10 cellular contexts compared by ENCODE assay signal in the genomic region with DNA sequence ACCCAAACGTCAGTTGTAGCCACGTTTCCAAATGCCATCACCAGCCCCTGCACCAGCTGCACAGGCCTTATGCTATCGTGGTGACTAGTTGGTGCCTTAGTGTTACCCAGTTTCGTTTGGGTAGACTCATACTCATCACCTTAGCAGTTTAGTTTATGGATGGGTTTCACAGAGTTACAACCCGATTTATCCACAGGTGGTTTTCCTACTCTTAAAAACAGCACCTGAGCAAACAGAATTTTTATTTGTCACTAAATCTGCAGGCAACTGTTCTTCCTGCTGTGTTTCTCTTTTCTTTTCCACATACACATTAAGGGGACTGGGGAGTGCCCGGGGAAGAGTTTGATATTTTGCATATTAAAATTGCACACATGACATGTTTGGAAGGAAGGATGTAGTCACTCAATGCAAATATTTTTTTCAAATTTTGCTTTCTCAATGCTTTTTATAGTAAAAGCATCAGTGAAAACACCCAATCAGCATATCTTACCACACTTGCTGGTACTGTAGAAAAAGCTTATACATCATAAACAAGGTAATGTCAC. TPM values are rescaled to one million over a fixed set of nuclear protein-coding genes. Genes with fewer than 3 reads are reported as not detected.
DNase-seq lines count a peak whose midpoint lies in the region; ATAC-seq, FAIRE-seq and TF ChIP-seq lines count a peak whose summit lies in the region.
"Had no signal": no experiment of that assay in that cellular context is flagged by ENCODE, and none has a peak within 500 bp of the region (broad histone marks: within the 10 kb centered on the region; RNA-seq: fewer than 3 reads in every experiment).

No MANE protein-coding gene starts in this region.

- no peak for TF ChIP-seq CTCF in K562 (IDR thresholded peaks at IDR 0.05 in 2 of 3, conservative IDR thresholded peaks at IDR 0.05 in 1 of 3; ENCODE audit: insufficient read depth in 2 of 3, low read depth in 1 of 3, low read length in 3 of 3)
- no peak for TF ChIP-seq CTCF in omental fat pad (IDR thresholded peaks at IDR 0.05)
- TF ChIP-seq CTCF in MCF 10A (IDR thresholded peaks at IDR 0.05; ENCODE audit: unreplicated experiment) = no peak

- H3K27me3 Mint-ChIP-seq in MCF 10A (ENCODE audit: insufficient read depth, unreplicated experiment) = no peaks in the 10 kb centered on the region

- no peaks in the 10 kb centered on the region for H3K4me1 ChIP-seq in K562 (replicated peaks in 1 of 2; ENCODE audit: control insufficient read depth in 2 of 2, insufficient read depth in 2 of 2, low read length in 2 of 2)
- H3K4me1 ChIP-seq: right atrium auricular region had no signal

- no peak overlapping the region for H3K9ac ChIP-seq in K562 (ENCODE audit: insufficient read depth in 1 of 2, low read depth in 2 of 2, low read length in 2 of 2)

- H3K4me3 ChIP-seq in K562 = no peak overlapping the region
- H3K4me3 ChIP-seq: right atrium auricular region had no signal

- H3K4me1 Mint-ChIP-seq in MCF 10A (ENCODE audit: insufficient read depth, unreplicated experiment) = no peaks in the 10 kb centered on the region

- DNase-seq in K562 (ENCODE audit: extremely low read depth in 1 of 4, low spot score in 3 of 4) (no peak), DMS79 treated with DMSO at 0.1 percent for 48 hours (lab: John Stamatoyannopoulos, UW) (no peak), omental fat pad (ENCODE audit: low spot score) (no peak), MCF 10A (ENCODE audit: unreplicated experiment) (no peak), iPS-NIHi7 (ENCODE audit: extremely low spot score) (no peak)
- DNase-seq: central memory CD4-positive, alpha-beta T cell had no signal

- H3K36me3 ChIP-seq in K562 (ENCODE audit: control insufficient read depth, insufficient read depth, low read length) = peaks cover 97% of the 10 kb centered on the region

- H3K9me3 ChIP-seq in K562 (replicated peaks; ENCODE audit: control insufficient read depth, insufficient read depth, low read depth, low read length) = no peaks in the 10 kb centered on the region
- H3K9me3 ChIP-seq: right atrium auricular region had no signal

- FAIRE-seq in K562 (lab: Jason Lieb, UNC) = no peak

- H4K20me1 ChIP-seq in K562 (replicated peaks; ENCODE audit: control insufficient read depth, insufficient read depth, low read length) = no peaks in the 10 kb centered on the region

- no peaks in the 10 kb centered on the region for H3K27me3 ChIP-seq in K562 (ENCODE audit: control insufficient read depth in 2 of 2, insufficient read depth in 2 of 2, low read length in 2 of 2)
- H3K27me3 ChIP-seq: right atrium auricular region had no signal

- no peak for TF ChIP-seq RAD21 in K562 (CRISPR knock-in tag; conservative IDR thresholded peaks at IDR 0.05 in 1 of 2, IDR thresholded peaks at IDR 0.05 in 1 of 2)

- no peak overlapping the region for H3K27ac ChIP-seq in K562 (ENCODE audit: extremely low read depth, low read depth, low read length)
- H3K27ac ChIP-seq: right atrium auricular region had no signal

- TF ChIP-seq EP300 in K562 (IDR thresholded peaks at IDR 0.05; ENCODE audit: low read length) = no peak

- no peaks in the 10 kb centered on the region for H3K79me2 ChIP-seq in K562 (ENCODE audit: control insufficient read depth, insufficient read depth, low read length)

- H2AFZ ChIP-seq in K562 (ENCODE audit: low read depth, low read length) = no peak overlapping the region

- in situ Hi-C loops in K562 (cut with MboI) = no loop called here

- CTCF ChIA-PET in K562 (lab: Yijun Ruan, JAX; ENCODE audit: low intra/inter-chr PET ratio) = no interaction called here
- CTCF ChIA-PET in MCF 10A (lab: Yijun Ruan, JAX) = interaction anchor here (1.0 kb wide), 1 partner anchor 13 kb away, joined by 4 read pairs; no protein-coding TSS in a partner anchor

- BruUV-seq in K562 (replicated peaks; lab: Mats Ljungman, UMichigan) = no TSS peak
- BruUV-seq in MCF 10A (replicated peaks; lab: Mats Ljungman, UMichigan) = no TSS peak

- no peak overlapping the region for H3K27ac Mint-ChIP-seq in MCF 10A (ENCODE audit: low read depth, unreplicated experiment)

- no peak overlapping the region for H3K4me2 ChIP-seq in K562 (ENCODE audit: insufficient read depth, low read length)

- H3K9me3 Mint-ChIP-seq in MCF 10A (ENCODE audit: unreplicated experiment) = no peaks in the 10 kb centered on the region

- TF ChIP-seq POLR2A in GM18505 (IDR thresholded peaks at IDR 0.05; ENCODE audit: borderline replicate concordance, extremely low read depth, insufficient read depth, insufficient read length) (no peak), K562 (conservative IDR thresholded peaks at IDR 0.05) (no peak)

- peaks cover 100% of the 10 kb centered on the region for H3K36me3 Mint-ChIP-seq in MCF 10A (ENCODE audit: insufficient read depth, unreplicated experiment)

- POLR2A ChIA-PET in K562 (lab: Yijun Ruan, JAX) (interaction anchor here (0.6 to 1.4 kb wide), 3 partner anchors 9 to 24 kb away, joined by 3 to 4 read pairs (median 3); no protein-coding TSS in a partner anchor), MCF 10A (lab: Yijun Ruan, JAX) (no interaction called here)

- ATAC-seq in GM18505 (IDR thresholded peaks at IDR 0.05; ENCODE audit: unreplicated experiment) (peak; percentile 34), GM21447 (IDR thresholded peaks at IDR 0.05; ENCODE audit: unreplicated experiment) (peak; percentile 32), HG03565 (IDR thresholded peaks at IDR 0.05; ENCODE audit: unreplicated experiment) (peak; percentile 25), K562 (no peak), omental fat pad (ENCODE audit: low FRiP score) (no peak)

- intact Hi-C loops in K562 (cut with micrococcal nuclease) = no loop called here
- intact Hi-C loops in MCF 10A (cut with micrococcal nuclease) = no loop called here

- WGBS in K562 (ENCODE audit: insufficient coverage, low coverage, missing lambda C conversion rate) = 86% methylated on average over 6 of the region's 6 CpGs

- H3K9me1 ChIP-seq in K562 (ENCODE audit: control insufficient read depth, insufficient read depth, low read length) = no peaks in the 10 kb centered on the region

- H3K4me3 Mint-ChIP-seq in MCF 10A (ENCODE audit: unreplicated experiment) = no peak overlapping the region

TF ChIP-seq in K562, 482 proteins besides CTCF, POLR2A, EP300 and RAD21:
- no peak for TF ChIP-seq SIX5 (IDR thresholded peaks at IDR 0.05; ENCODE audit: borderline replicate concordance in 1 of 2, insufficient read depth in 1 of 2, low read depth in 1 of 2, low read length in 2 of 2)
- TF ChIP-seq FUS (optimal IDR thresholded peaks at IDR 0.05; ENCODE audit: low read depth, low read length) = no peak
- peak; percentile 31; the same call in 1 of the 2 replicates for TF ChIP-seq C11orf30 (IDR thresholded peaks at IDR 0.05; ENCODE audit: low read depth)
- peak; percentile 45; the same call in 1 of the 2 replicates for TF ChIP-seq ZNF316 (IDR thresholded peaks at IDR 0.05)
- TF ChIP-seq SIRT6 (IDR thresholded peaks at IDR 0.05; ENCODE audit: low read depth, low read length) = no peak

RNA-seq across cellular contexts. Expression of a gene that starts 41.7 kb away (rescaled TPM):
- 36.2 and 51.4 TPM in 2 replicates for total RNA-seq in K562 (2011; cell fraction: chromatin; rRNA removed; ENCODE audit: low replicate concordance)
- total RNA-seq in K562 (2011; cell fraction: nucleolus; rRNA removed) = 23.7 and 29.5 TPM in 2 replicates
- 31.1 and 36.9 TPM in 2 replicates for total RNA-seq in K562 (2011; cell fraction: nucleoplasm; rRNA removed)
- total RNA-seq in K562 (2014; rRNA removed) (44.9 and 48.4 TPM in 2 replicates), K562 (2014; rRNA removed; fragmentation: Illumina TruSeq; extraction: Trizol) (35.7 and 36.6 TPM in 2 replicates), K562 (2015; rRNA removed; fragmentation: Illumina TruSeq; extraction: Trizol) (42.8 and 45.3 TPM in 2 replicates), K562 (2021) (30.9 and 36.5 TPM in 2 replicates), omental fat pad (10 to 100 TPM in 1 of 4 donors, 1 to 10 TPM in 3; 4.5 to 14.8 (median 5.0) TPM), MCF 10A (2022) (9.1 and 14.3 TPM in 2 replicates)
- polyA plus RNA-seq in K562 (2011; rRNA removed) (48.0 and 59.5 TPM in 2 replicates), K562 (2014; fragmentation: Illumina TruSeq; extraction: Trizol) (32.4 and 48.3 TPM in 2 replicates), K562 (2014; fragmentation: Nextera tagmentation; extraction: Ambion mirVana) (10 to 100 TPM; 11.0 to 18.2 TPM), K562 (2014; rRNA removed) (52.2 and 55.6 TPM in 2 replicates)
- polyA plus RNA-seq in K562 (2011; cell fraction: cytosol; rRNA removed) = 28.5 and 38.2 TPM in 2 replicates
- polyA plus RNA-seq in K562 (2011; cell fraction: nucleus; rRNA removed) = 50.4 and 58.2 TPM in 2 replicates
- polyA plus RNA-seq in K562 (2012) = 15.5 and 23.2 TPM in 2 replicates
- polyA minus RNA-seq in K562 (2011; rRNA and poly(A)+ RNA removed) = 45.0 and 56.8 TPM in 2 replicates
- polyA minus RNA-seq in K562 (2011; cell fraction: cytosol; rRNA and poly(A)+ RNA removed) = 10.6 and 19.2 TPM in 2 replicates
- polyA minus RNA-seq in K562 (2011; cell fraction: nucleus; rRNA and poly(A)+ RNA removed) = 24.8 and 41.7 TPM in 2 replicates

Comparison
In these comparisons a context has a peak if more than half of its experiments do, and no peak if none do; other contexts are left out.
1. ATAC-seq: peak in GM18505 (single experiment), GM21447 (single experiment) and HG03565 (single experiment); none in K562 (single experiment) and omental fat pad (single experiment).